30 cellular contexts compared by ENCODE assay signal in the genomic region with DNA sequence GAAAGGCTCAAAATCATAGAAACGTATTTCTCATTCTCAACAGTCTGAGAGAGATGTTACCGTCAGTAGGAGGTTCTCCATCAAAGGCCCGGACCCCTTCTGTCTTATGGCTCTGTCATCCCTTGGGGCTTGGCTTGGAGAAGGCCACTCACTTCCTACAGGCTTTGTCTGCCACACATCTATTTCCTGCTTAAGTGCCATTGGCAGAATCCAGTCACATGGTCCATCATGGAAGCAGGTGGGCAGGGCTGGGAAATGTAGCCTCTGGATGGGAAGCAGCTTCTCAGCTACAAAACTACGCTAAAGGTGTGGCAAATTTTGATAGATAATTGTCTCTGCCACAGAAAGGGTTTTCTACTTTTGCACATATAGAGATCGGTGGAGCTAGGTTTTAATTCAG. TPM values are rescaled to one million over a fixed set of nuclear protein-coding genes. Genes with fewer than 3 reads are reported as not detected.
DNase-seq lines count a peak whose midpoint lies in the region; ATAC-seq and TF ChIP-seq lines count a peak whose summit lies in the region.
"Had no signal": no experiment of that assay in that cellular context is flagged by ENCODE, and none has a peak within 500 bp of the region (broad histone marks: within the 10 kb centered on the region; RNA-seq: fewer than 3 reads in every experiment).

No MANE protein-coding gene starts in this region.

- no peaks in the 10 kb centered on the region for H3K4me1 ChIP-seq in Loucy (ENCODE audit: insufficient read depth, low read length, poor library complexity, severe bottlenecking)
- H3K4me1 ChIP-seq: ascending aorta, parathyroid adenoma had no signal

- no peaks in the 10 kb centered on the region for H3F3A ChIP-seq in Loucy (ENCODE audit: low read depth)

- no peak for TF ChIP-seq POLR2A in erythroblast (IDR thresholded peaks at IDR 0.05; ENCODE audit: low read length)

- H3K79me2 ChIP-seq in Loucy (ENCODE audit: insufficient read depth, low read length): no peaks in the 10 kb centered on the region
- H3K79me2 ChIP-seq: parathyroid adenoma had no signal

- no peaks in the 10 kb centered on the region for H3K9me2 ChIP-seq in Loucy (replicated peaks; ENCODE audit: low read depth, low read length)

- no peak overlapping the region for H3K4me3 ChIP-seq in Loucy (ENCODE audit: low read length, poor library complexity, severe bottlenecking)
- H3K4me3 ChIP-seq: ascending aorta, cardiac muscle cell, PC-9, skin epidermis had no signal

- H2AFZ ChIP-seq in Loucy (ENCODE audit: low read length): peak overlapping the region; percentile 42
- H2AFZ ChIP-seq: parathyroid adenoma, PC-9 had no signal

- peak overlapping the region; percentile 4 for H3K4me2 ChIP-seq in Loucy (ENCODE audit: low read depth, low read length, poor library complexity, severe bottlenecking)
- H3K4me2 ChIP-seq: PC-9 had no signal

- H3K27me3 ChIP-seq in Loucy (ENCODE audit: insufficient read depth, low read length, poor library complexity, severe bottlenecking): no peaks in the 10 kb centered on the region
- H3K27me3 ChIP-seq: ascending aorta, cardiac muscle cell had no signal

- H3K36me3 ChIP-seq in Loucy (ENCODE audit: insufficient read depth, low read length): no peaks in the 10 kb centered on the region
- H3K36me3 ChIP-seq: ascending aorta, cardiac muscle cell had no signal

- no peaks in the 10 kb centered on the region for H4K20me1 ChIP-seq in Loucy (ENCODE audit: insufficient read depth, low read length, poor library complexity, severe bottlenecking)

- H3K9ac ChIP-seq in Loucy (ENCODE audit: low read depth, low read length, poor library complexity, severe bottlenecking): no peak overlapping the region
- H3K9ac ChIP-seq: parathyroid adenoma had no signal

- no peak for TF ChIP-seq CTCF in Loucy (conservative IDR thresholded peaks at IDR 0.05; ENCODE audit: low read length)

- no peak for ATAC-seq in GM18861 (IDR thresholded peaks at IDR 0.05; ENCODE audit: unreplicated experiment)
- ATAC-seq: left lobe of liver; stimulated activated naive CD8-positive, alpha-beta T cell treated with anti-CD3 and anti-CD28 coated beads, Interleukin-15, Interleukin-2, amounts not matched to agents 100 U/mL and 50 U/mL, for 24 hours had no signal

- no peaks in the 10 kb centered on the region for H3K9me3 ChIP-seq in Loucy (ENCODE audit: insufficient read depth, low read depth, low read length)
- H3K9me3 ChIP-seq: ascending aorta had no signal

- DNase-seq in EL (peak; percentile 10), SK-N-DZ (ENCODE audit: low spot score) (peak; percentile 37), myocyte (ENCODE audit: low read depth) (peak; percentile 4), glomerular visceral epithelial cell (ENCODE audit: extremely low spot score) (no peak), erythroblast (lab: John Stamatoyannopoulos, UW) (no peak), hippocampal formation (lab: John Stamatoyannopoulos, UW) (no peak)
- DNase-seq: activated B cell treated with CpG ODN at 0.5 μM for 24 hours; activated CD4-positive, alpha-beta T cell treated with anti-CD3 and anti-CD28 coated beads, Interleukin-2, amount 10 ng/mL, durations not matched to agents 7 days and 5 days; activated effector memory CD4-positive, alpha-beta T cell treated with anti-CD3 and anti-CD28 coated beads, Interleukin-2, amount 50 U/mL, for 16 hours; activated naive CD8-positive, alpha-beta T cell treated with anti-CD3 and anti-CD28 coated beads, Interleukin-2, amount 10 ng/mL, durations not matched to agents 7 days and 5 days; activated T-cell treated with anti-CD3 and anti-CD28 coated beads, Interleukin-2, amount 50 U/mL, for 24 hours; DMS79 treated with DMSO at 0.1 percent for 48 hours; effector CD8-positive, alpha-beta T cell; glutamatergic neuron; H9; NCI-H1092 treated with DMSO at 0.1 percent for 48 hours; NCI-H187; NCI-H510A treated with DMSO at 0.1 percent for 48 hours; NK-92 treated with Interleukin-12 subunit alpha and Interleukin-12 subunit beta, amount 100 ng/mL, for 24 hours; PC-9; retina; SHP77; stimulated activated naive CD8-positive, alpha-beta T cell treated with anti-CD3 and anti-CD28 coated beads, Interleukin-15, Interleukin-2, amounts not matched to agents 100 U/mL and 50 U/mL, for 24 hours had no signal

RNA-seq across cellular contexts. Expression of a gene that starts 12.6 kb away (rescaled TPM):
- polyA plus RNA-seq in SK-N-DZ (2014; cell fraction: cytosol; rRNA removed): 18.1 and 21.8 TPM in 2 replicates
- 13.1 and 18.1 TPM in 2 replicates for polyA plus RNA-seq in SK-N-DZ (2014; cell fraction: nucleus; rRNA removed)
- total RNA-seq in myocyte: 8.4 and 9.1 TPM in 2 replicates
- 10.7 TPM for polyA plus RNA-seq in myocyte (2012)

Comparison
In these comparisons a context has a peak if more than half of its experiments do, and no peak if none do; other contexts are left out.
1. DNase-seq: peak in EL (single experiment), SK-N-DZ (single experiment) and myocyte (single experiment); none in glomerular visceral epithelial cell (single experiment), erythroblast (0 of 2) and hippocampal formation (0 of 2).